Comparison of ENCODE assay signal across 1 cellular context in the genomic region with DNA sequence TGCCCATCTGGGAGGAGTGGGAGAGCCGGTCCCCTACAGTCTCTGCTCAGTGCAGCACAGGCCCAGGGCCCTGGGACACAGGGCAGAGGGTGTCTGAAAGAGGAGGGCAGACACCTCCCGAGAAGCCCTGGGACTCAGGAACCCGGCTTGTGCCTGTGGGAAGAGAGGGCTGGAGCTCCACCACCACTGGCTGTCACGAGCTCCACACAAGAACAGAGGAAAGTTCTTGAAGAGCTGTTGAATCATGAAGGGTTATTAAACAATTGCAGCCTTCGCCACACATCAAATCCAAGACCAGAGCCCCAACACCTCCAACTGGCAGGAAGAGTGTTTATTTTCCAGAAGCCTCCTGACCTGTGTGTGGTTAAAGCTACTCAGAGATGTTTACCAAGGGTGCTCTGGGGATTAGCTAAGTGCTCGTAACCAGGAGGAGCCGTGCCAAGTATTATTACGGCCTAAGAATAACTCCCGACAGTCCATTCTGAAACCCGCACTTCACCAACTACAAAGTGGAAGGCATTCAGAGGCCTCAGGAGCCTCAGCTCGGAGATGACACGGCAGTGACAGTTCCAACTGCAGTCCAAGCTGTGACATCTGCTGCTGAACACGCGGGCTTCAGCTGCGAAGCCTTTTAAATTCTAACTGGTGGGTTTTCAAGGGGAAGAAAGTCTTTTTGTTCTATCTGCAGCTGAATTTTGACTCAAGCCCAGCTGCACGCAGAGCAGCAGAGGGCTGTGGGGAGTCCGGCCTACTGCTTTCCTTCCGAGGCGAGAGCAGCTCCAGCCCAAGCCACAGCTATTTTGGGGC.
TF ChIP-seq lines count a peak whose summit lies in the region.

No MANE protein-coding gene starts in this region.

TF ChIP-seq in GM23338, 12 proteins besides CTCF, POLR2A, EP300 and RAD21 (continued from another document):
- TF ChIP-seq ZNF462 (CRISPR knock-in tag; IDR thresholded peaks at IDR 0.05) (no peak), ZNF331 (CRISPR knock-in tag; IDR thresholded peaks at IDR 0.05; ENCODE audit: low read depth) (no peak), STAT1 (IDR thresholded peaks at IDR 0.05; ENCODE audit: unreplicated experiment) (no peak), EZH2phosphoT487 (IDR thresholded peaks at IDR 0.05; ENCODE audit: unreplicated experiment) (no peak)
